ENCODE assay signal across 19 cellular contexts in genomic region chr2:220473611-220474010, GRCh38.
A peak's percentile ranks its signal among the peaks of the same experiment; 100 is the strongest.
DNase-seq lines count a peak whose midpoint lies in the region; ATAC-seq and FAIRE-seq lines count a peak whose summit lies in the region.
"Had no signal": no experiment of that assay in that cellular context is flagged by ENCODE, and none has a peak within 500 bp of the region (broad histone marks: within the 10 kb centered on the region; RNA-seq: fewer than 3 reads in every experiment).

No MANE protein-coding gene starts in this region.

- ATAC-seq in sciatic nerve: no peak
- no peak for ATAC-seq in GM21723 (IDR thresholded peaks at IDR 0.05; ENCODE audit: unreplicated experiment)
- ATAC-seq: A549 had no signal

- peak; percentile 91 for DNase-seq in EH (ENCODE audit: low read depth)
- DNase-seq in HS-5 (ENCODE audit: low read depth): peak; percentile 53
- peak; percentile 5 for DNase-seq in iris pigment epithelial cell (ENCODE audit: low read depth)
- DNase-seq in sciatic nerve (ENCODE audit: low spot score): no peak
- DNase-seq in NCI-H128 (lab: John Stamatoyannopoulos, UW; ENCODE audit: unreplicated experiment): no peak
- DNase-seq: C1 segment of cervical spinal cord; CD8-positive, alpha-beta memory T cell; DMS53; KBM-7; NCI-H1417 treated with DMSO at 0.1 percent for 48 hours; NCI-H187 treated with DMSO at 0.1 percent for 48 hours; NCI-H2227 treated with DMSO at 0.1 percent for 48 hours; NCI-H524; NCI-H82; OCI-M1; SHP77 treated with DMSO at 0.1 percent for 48 hours had no signal

- intact Hi-C loops in sciatic nerve (cut with DNase I): no loop called here

- FAIRE-seq in endometrium (lab: Jason Lieb, UNC): peak; percentile 84
- FAIRE-seq: A549 had no signal

Comparison
In these comparisons a context has a peak if more than half of its experiments do, and no peak if none do; other contexts are left out.
1. DNase-seq: peak in EH (single experiment), HS-5 (single experiment) and iris pigment epithelial cell (single experiment); none in sciatic nerve (single experiment) and NCI-H128 (single experiment).